In the genomic region with DNA sequence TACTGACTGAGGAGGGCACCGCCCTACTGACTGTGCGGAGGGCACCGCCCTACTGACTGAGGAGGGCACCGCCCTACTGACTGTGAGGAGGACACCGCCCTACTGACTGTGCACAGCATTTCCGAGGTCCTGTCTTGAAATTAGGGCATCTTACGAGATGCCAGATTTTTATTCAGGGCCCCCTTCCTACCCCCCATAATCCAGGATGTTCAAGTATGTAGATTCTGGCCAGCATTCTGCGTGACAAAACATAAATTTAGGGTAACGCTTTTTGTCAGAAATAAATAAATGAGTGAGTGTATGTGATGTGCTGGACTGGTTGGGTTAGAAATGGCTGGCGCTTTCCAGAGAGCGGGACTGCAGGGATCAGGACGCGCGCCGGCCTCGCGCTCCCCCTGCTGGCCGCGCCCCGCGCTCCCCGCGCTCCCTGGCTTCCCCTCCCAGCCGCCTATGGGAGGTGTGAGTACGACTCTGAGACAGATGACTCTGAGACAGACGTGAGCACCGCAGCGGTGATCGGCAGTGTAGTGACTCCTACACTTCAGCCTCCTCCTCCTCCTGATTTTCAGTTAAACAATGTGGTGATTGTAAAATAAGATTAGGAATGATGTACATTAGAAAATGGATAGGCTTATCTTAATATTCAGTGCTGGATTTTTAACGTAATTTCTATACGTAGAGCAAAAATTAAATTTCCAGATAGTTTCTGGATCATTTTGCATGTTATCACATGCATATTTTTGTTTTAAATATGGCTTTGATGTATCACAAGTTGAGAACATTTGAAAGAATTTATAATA, we compare ENCODE assay signal across 8 cellular contexts.
DNase-seq lines count a peak whose midpoint lies in the region; ATAC-seq and TF ChIP-seq lines count a peak whose summit lies in the region.

No MANE protein-coding gene starts in this region.

- TF ChIP-seq EP300 in Ishikawa (IDR thresholded peaks at IDR 0.05; ENCODE audit: borderline replicate concordance), result no peak

- TF ChIP-seq POLR2A in thyroid gland (IDR thresholded peaks at IDR 0.05), result no peak

- no peaks in the 10 kb centered on the region for H3K27me3 Mint-ChIP-seq in osteocyte (ENCODE audit: unreplicated experiment)

- H3K27ac Mint-ChIP-seq in osteocyte (ENCODE audit: unreplicated experiment), result no peak overlapping the region

- H3K4me1 Mint-ChIP-seq in osteocyte (ENCODE audit: unreplicated experiment), result peaks cover 6% of the 10 kb centered on the region

- no peaks in the 10 kb centered on the region for H3K9me3 ChIP-seq in DND-41 (ENCODE audit: insufficient read depth, low read length, severe bottlenecking)
- no peaks in the 10 kb centered on the region for H3K9me3 ChIP-seq in RWPE2 (ENCODE audit: severe bottlenecking)
- H3K9me3 ChIP-seq in thyroid gland, result no peaks in the 10 kb centered on the region

- H3K36me3 Mint-ChIP-seq in osteocyte (ENCODE audit: unreplicated experiment), result no peaks in the 10 kb centered on the region

- H3K27ac ChIP-seq in DND-41 (ENCODE audit: low read length) (no peak overlapping the region), RWPE2 (ENCODE audit: poor library complexity, severe bottlenecking) (peak overlapping the region; percentile 69), thyroid gland (no peak overlapping the region)

- H2AFZ ChIP-seq in DND-41 (ENCODE audit: low read depth, low read length), result no peak overlapping the region

- H3K4me1 ChIP-seq in DND-41 (ENCODE audit: insufficient read depth, low read length) (no peaks in the 10 kb centered on the region), RWPE2 (ENCODE audit: insufficient read depth, poor library complexity, severe bottlenecking) (no peaks in the 10 kb centered on the region), thyroid gland (no peaks in the 10 kb centered on the region)

- H3K4me3 ChIP-seq in DND-41 (ENCODE audit: low read depth in 1 of 2, low read length in 2 of 2) (no peak overlapping the region), RWPE2 (ENCODE audit: severe bottlenecking) (peak overlapping the region; percentile 21), fibroblast of villous mesenchyme (ENCODE audit: low read depth, low read length) (peak overlapping the region; percentile 46), thyroid gland (replicated peaks in 1 of 3) (no peak overlapping the region)

- WGBS in thyroid gland, 2 donors, result 17 to 19% methylated on average over 27 of the region's 31 CpGs

- H3K27me3 ChIP-seq in DND-41 (ENCODE audit: insufficient read depth, low read length, poor library complexity) (no peaks in the 10 kb centered on the region), RWPE2 (ENCODE audit: insufficient read depth, poor library complexity, severe bottlenecking) (no peaks in the 10 kb centered on the region), thyroid gland (no peaks in the 10 kb centered on the region)

- H3K36me3 ChIP-seq in DND-41 (ENCODE audit: insufficient read depth, low read length) (no peaks in the 10 kb centered on the region), RWPE2 (ENCODE audit: low read depth) (no peaks in the 10 kb centered on the region), thyroid gland (no peaks in the 10 kb centered on the region)

- H3K79me2 ChIP-seq in DND-41 (ENCODE audit: insufficient read depth, low read length), result no peaks in the 10 kb centered on the region

- TF ChIP-seq CTCF in DND-41 (IDR thresholded peaks at IDR 0.05; ENCODE audit: borderline replicate concordance, extremely low read depth, low read length, poor library complexity, severe bottlenecking) (peak; percentile 37), RWPE2 (IDR thresholded peaks at IDR 0.05; ENCODE audit: poor library complexity, severe bottlenecking) (peak; percentile 97), fibroblast of villous mesenchyme (IDR thresholded peaks at IDR 0.05; ENCODE audit: insufficient read depth, low read depth, low read length) (peak; percentile 98), osteocyte (IDR thresholded peaks at IDR 0.05) (peak; percentile 99), thyroid gland (IDR thresholded peaks at IDR 0.05) (peak; percentile 67 to 99 (median 87))

- TF ChIP-seq RAD21 in Ishikawa (IDR thresholded peaks at IDR 0.05; ENCODE audit: low read depth), result peak; percentile 84

- intact Hi-C loops in thyroid gland (cut with DNase I), result no loop called here

- no peaks in the 10 kb centered on the region for H3K9me3 Mint-ChIP-seq in osteocyte (ENCODE audit: unreplicated experiment)

- peak overlapping the region; percentile 40 for H3K4me3 Mint-ChIP-seq in osteocyte (ENCODE audit: unreplicated experiment)

- H4K20me1 ChIP-seq in DND-41 (ENCODE audit: insufficient read depth, low read length), result peaks cover 10% of the 10 kb centered on the region; the same call in 1 of the 2 replicates

- DNase-seq in DND-41 (peak; percentile 57), RWPE2 (ENCODE audit: low spot score) (peak; percentile 76), fibroblast of villous mesenchyme (ENCODE audit: low read depth) (peak; percentile 64), osteocyte (ENCODE audit: extremely low spot score, unreplicated experiment) (peak; percentile 92), thyroid gland (peak; percentile 65 to 71)
- DNase-seq in activated effector memory CD4-positive, alpha-beta T cell treated with Interleukin-2 at 50 U/mL for 16 hours, result peak; percentile 68

- ATAC-seq in DND-41 (ENCODE audit: insufficient read depth, low read depth) (peak; percentile 97), GM21619 (IDR thresholded peaks at IDR 0.05; ENCODE audit: unreplicated experiment) (peak; percentile 97), RWPE2 (ENCODE audit: low read depth) (peak; percentile 99)

- no peak overlapping the region for H3K4me2 ChIP-seq in DND-41 (ENCODE audit: insufficient read depth, low read length)

- H3K9ac ChIP-seq in DND-41 (ENCODE audit: low read depth, low read length), result no peak overlapping the region

TF ChIP-seq in Ishikawa, 13 proteins besides CTCF, POLR2A, EP300 and RAD21:
- TF ChIP-seq TEAD4 (IDR thresholded peaks at IDR 0.05), result 0 out of 2 replicates have a peak, but pooled peaks have one; percentile 19
- TF ChIP-seq, protein P1, sequence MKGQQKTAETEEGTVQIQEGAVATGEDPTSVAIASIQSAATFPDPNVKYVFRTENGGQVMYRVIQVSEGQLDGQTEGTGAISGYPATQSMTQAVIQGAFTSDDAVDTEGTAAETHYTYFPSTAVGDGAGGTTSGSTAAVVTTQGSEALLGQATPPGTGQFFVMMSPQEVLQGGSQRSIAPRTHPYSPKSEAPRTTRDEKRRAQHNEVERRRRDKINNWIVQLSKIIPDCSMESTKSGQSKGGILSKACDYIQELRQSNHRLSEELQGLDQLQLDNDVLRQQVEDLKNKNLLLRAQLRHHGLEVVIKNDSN (IDR thresholded peaks at IDR 0.05), result 0 out of 2 replicates have a peak, but pooled peaks have one; percentile 5
- TF ChIP-seq, protein P2, sequence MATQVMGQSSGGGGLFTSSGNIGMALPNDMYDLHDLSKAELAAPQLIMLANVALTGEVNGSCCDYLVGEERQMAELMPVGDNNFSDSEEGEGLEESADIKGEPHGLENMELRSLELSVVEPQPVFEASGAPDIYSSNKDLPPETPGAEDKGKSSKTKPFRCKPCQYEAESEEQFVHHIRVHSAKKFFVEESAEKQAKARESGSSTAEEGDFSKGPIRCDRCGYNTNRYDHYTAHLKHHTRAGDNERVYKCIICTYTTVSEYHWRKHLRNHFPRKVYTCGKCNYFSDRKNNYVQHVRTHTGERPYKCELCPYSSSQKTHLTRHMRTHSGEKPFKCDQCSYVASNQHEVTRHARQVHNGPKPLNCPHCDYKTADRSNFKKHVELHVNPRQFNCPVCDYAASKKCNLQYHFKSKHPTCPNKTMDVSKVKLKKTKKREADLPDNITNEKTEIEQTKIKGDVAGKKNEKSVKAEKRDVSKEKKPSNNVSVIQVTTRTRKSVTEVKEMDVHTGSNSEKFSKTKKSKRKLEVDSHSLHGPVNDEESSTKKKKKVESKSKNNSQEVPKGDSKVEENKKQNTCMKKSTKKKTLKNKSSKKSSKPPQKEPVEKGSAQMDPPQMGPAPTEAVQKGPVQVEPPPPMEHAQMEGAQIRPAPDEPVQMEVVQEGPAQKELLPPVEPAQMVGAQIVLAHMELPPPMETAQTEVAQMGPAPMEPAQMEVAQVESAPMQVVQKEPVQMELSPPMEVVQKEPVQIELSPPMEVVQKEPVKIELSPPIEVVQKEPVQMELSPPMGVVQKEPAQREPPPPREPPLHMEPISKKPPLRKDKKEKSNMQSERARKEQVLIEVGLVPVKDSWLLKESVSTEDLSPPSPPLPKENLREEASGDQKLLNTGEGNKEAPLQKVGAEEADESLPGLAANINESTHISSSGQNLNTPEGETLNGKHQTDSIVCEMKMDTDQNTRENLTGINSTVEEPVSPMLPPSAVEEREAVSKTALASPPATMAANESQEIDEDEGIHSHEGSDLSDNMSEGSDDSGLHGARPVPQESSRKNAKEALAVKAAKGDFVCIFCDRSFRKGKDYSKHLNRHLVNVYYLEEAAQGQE (IDR thresholded peaks at IDR 0.05; ENCODE audit: low read depth), result no peak
- no peak for TF ChIP-seq EGR1 (IDR thresholded peaks at IDR 0.05)
- 0 out of 2 replicates have a peak, but pooled peaks have one; percentile 10 for TF ChIP-seq CREB1 (IDR thresholded peaks at IDR 0.05; ENCODE audit: low read depth)
- TF ChIP-seq, protein P3, sequence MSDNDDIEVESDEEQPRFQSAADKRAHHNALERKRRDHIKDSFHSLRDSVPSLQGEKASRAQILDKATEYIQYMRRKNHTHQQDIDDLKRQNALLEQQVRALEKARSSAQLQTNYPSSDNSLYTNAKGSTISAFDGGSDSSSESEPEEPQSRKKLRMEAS (IDR thresholded peaks at IDR 0.05), result peak; percentile 75
- TF ChIP-seq ZBTB7A (IDR thresholded peaks at IDR 0.05; ENCODE audit: low read depth), result no peak
- no peak for TF ChIP-seq NFIC (IDR thresholded peaks at IDR 0.05)
- peak; percentile 84 for TF ChIP-seq YY1 (IDR thresholded peaks at IDR 0.05; ENCODE audit: low read depth)
- TF ChIP-seq FOXM1 (IDR thresholded peaks at IDR 0.05; ENCODE audit: borderline replicate concordance, low read depth), result no peak; the same call in 1 of the 2 replicates
- no peak for TF ChIP-seq CEBPB (IDR thresholded peaks at IDR 0.05)
- no peak for TF ChIP-seq TAF1 (IDR thresholded peaks at IDR 0.05; ENCODE audit: low read depth)
- no peak for TF ChIP-seq TCF12 (IDR thresholded peaks at IDR 0.05; ENCODE audit: low read depth)
TF ChIP-seq in Ishikawa: peak in this region for 5.

Comparison
In these comparisons a context has a peak if more than half of its experiments do, and no peak if none do; other contexts are left out.
1. H3K4me3 ChIP-seq: peak in RWPE2 (single experiment) and fibroblast of villous mesenchyme (single experiment); none in DND-41 (0 of 2) and thyroid gland (0 of 3).
2. CTCF ChIP-seq: peak in every context shown above with its lines; median percentile 99 in osteocyte; 98 in fibroblast of villous mesenchyme; 97 in RWPE2; 87 in thyroid gland; 37 in DND-41.
3. Peak in every context shown above with its lines, with median percentiles within 50 percentile points of each other: ATAC-seq and DNase-seq.